Comparison of ENCODE assay signal across 8 cellular contexts in the genomic region with DNA sequence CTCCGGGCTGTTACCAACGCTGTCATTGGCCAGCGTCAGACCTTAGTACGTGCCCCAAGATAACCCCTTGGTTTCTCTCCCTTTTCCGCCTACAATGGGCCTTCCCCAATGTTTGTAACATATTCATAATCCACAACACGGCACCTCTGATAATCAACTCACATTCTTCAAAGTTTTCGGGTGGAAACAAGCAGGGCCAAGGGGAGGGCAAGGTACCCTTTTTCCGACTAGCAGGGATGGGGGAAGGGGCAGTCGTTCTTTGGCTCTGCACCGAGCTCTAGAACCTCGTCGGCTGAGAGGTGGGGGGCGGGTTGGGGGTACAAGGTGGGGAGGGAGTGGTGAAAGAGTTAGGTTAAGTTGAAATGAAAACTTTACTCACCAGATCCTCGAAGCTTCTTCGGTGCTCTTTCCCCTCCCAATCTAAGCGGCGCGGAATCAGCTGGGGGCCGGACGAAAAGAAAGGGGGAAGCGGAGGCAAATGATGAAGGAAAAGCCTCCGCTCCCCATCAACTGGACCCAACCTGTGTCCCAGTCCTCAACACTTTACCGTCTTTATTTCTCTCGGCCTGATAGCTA. TPM values are rescaled to one million over a fixed set of nuclear protein-coding genes. Genes with fewer than 3 reads are reported as not detected.
DNase-seq lines count a peak whose midpoint lies in the region; ATAC-seq and TF ChIP-seq lines count a peak whose summit lies in the region.

No MANE protein-coding gene starts in this region.

- H3K9ac ChIP-seq in mucosa of stomach (ENCODE audit: low read length): peak overlapping the region; percentile 78

- H3K27me3 ChIP-seq in esophagus (ENCODE audit: control insufficient read depth in 1 of 2, insufficient read depth in 2 of 2, low read length in 2 of 2) (no peaks in the 10 kb centered on the region), mucosa of stomach (ENCODE audit: control insufficient read depth, insufficient read depth, low read length) (no peaks in the 10 kb centered on the region)

- peak overlapping the region; percentile 92 for H3K4me3 ChIP-seq in OCI-LY7 (ENCODE audit: low read depth, low read length, poor library complexity, severe bottlenecking)
- H3K4me3 ChIP-seq in esophagus (ENCODE audit: low read depth in 1 of 2, low read length in 2 of 2): peak overlapping the region; percentile 55 to 66
- peak overlapping the region; percentile 50 for H3K4me3 ChIP-seq in mucosa of stomach (ENCODE audit: low read length)

- H3K27ac ChIP-seq in OCI-LY7 (ENCODE audit: low read depth, low read length, poor library complexity, severe bottlenecking) (peak overlapping the region; percentile 78), esophagus (ENCODE audit: low read depth in 2 of 2, low read length in 1 of 2) (peak overlapping the region; percentile 75 to 90)

- ATAC-seq in GM21381 (IDR thresholded peaks at IDR 0.05; ENCODE audit: unreplicated experiment): peak; percentile 47
- peak; percentile 82 for ATAC-seq in stimulated activated memory B cell treated with anti-CD40 and anti-IgM and Interleukin-4, amounts not matched to agents 10 μg/mL and 1 μg/mL and 100 μg/mL, for 72 hours

- no peak overlapping the region for H2AFZ ChIP-seq in OCI-LY7 (ENCODE audit: low read length)

- H3K4me2 ChIP-seq in OCI-LY7 (ENCODE audit: low read length): peak overlapping the region; percentile 90

- no peak for TF ChIP-seq CTCF in OCI-LY7 (conservative IDR thresholded peaks at IDR 0.05; ENCODE audit: low read length)

- H3K79me2 ChIP-seq in OCI-LY7 (ENCODE audit: insufficient read depth, low read depth, low read length): peaks cover 55% of the 10 kb centered on the region

- BruUV-seq in OCI-LY7 (replicated peaks; lab: Mats Ljungman, UMichigan): no TSS peak

- no peaks in the 10 kb centered on the region for H3K9me2 ChIP-seq in OCI-LY7 (ENCODE audit: insufficient read depth, low read length)

- no peaks in the 10 kb centered on the region for H3K9me3 Mint-ChIP-seq in activated T-cell treated with anti-CD3 and anti-CD28 coated beads, Interleukin-2, amount 50 U/mL, for 24 hours
- no peaks in the 10 kb centered on the region for H3K9me3 Mint-ChIP-seq in stimulated activated memory B cell treated with anti-CD40 and anti-IgM and Interleukin-4, amounts not matched to agents 10 μg/mL and 1 μg/mL and 100 μg/mL, for 72 hours

- intact Hi-C loops in OCI-LY7 (cut with micrococcal nuclease; ENCODE audit: unreplicated experiment): loop anchor here (5.0 kb wide), 1 partner anchor 394 kb away; a partner anchor contains a TSS

- peak; percentile 58 for DNase-seq in COLO829 (ENCODE audit: low spot score)
- peak; percentile 76 for DNase-seq in HT-29 (ENCODE audit: low spot score)
- peak; percentile 82 for DNase-seq in OCI-LY7 (ENCODE audit: low spot score)
- DNase-seq in activated T-cell treated with anti-CD3 and anti-CD28 coated beads, Interleukin-2, amount 50 U/mL, for 24 hours: peak; percentile 82

- H3K4me1 Mint-ChIP-seq in activated T-cell treated with anti-CD3 and anti-CD28 coated beads, Interleukin-2, amount 50 U/mL, for 24 hours (ENCODE audit: low read depth): peaks cover 39% of the 10 kb centered on the region
- H3K4me1 Mint-ChIP-seq in stimulated activated memory B cell treated with anti-CD40 and anti-IgM and Interleukin-4, amounts not matched to agents 10 μg/mL and 1 μg/mL and 100 μg/mL, for 72 hours: peaks cover 11% of the 10 kb centered on the region

- H3K27me3 Mint-ChIP-seq in activated T-cell treated with anti-CD3 and anti-CD28 coated beads, Interleukin-2, amount 50 U/mL, for 24 hours: no peaks in the 10 kb centered on the region
- H3K27me3 Mint-ChIP-seq in stimulated activated memory B cell treated with anti-CD40 and anti-IgM and Interleukin-4, amounts not matched to agents 10 μg/mL and 1 μg/mL and 100 μg/mL, for 72 hours: no peaks in the 10 kb centered on the region

- peak overlapping the region; percentile 86 for H3K4me3 Mint-ChIP-seq in activated T-cell treated with anti-CD3 and anti-CD28 coated beads, Interleukin-2, amount 50 U/mL, for 24 hours
- H3K4me3 Mint-ChIP-seq in stimulated activated memory B cell treated with anti-CD40 and anti-IgM and Interleukin-4, amounts not matched to agents 10 μg/mL and 1 μg/mL and 100 μg/mL, for 72 hours: peak overlapping the region; percentile 93

- peaks cover 21% of the 10 kb centered on the region for H3K36me3 Mint-ChIP-seq in activated T-cell treated with anti-CD3 and anti-CD28 coated beads, Interleukin-2, amount 50 U/mL, for 24 hours (ENCODE audit: low read depth)
- H3K36me3 Mint-ChIP-seq in stimulated activated memory B cell treated with anti-CD40 and anti-IgM and Interleukin-4, amounts not matched to agents 10 μg/mL and 1 μg/mL and 100 μg/mL, for 72 hours: no peaks in the 10 kb centered on the region

- peak overlapping the region; percentile 95 for H3K27ac Mint-ChIP-seq in activated T-cell treated with anti-CD3 and anti-CD28 coated beads, Interleukin-2, amount 50 U/mL, for 24 hours
- H3K27ac Mint-ChIP-seq in stimulated activated memory B cell treated with anti-CD40 and anti-IgM and Interleukin-4, amounts not matched to agents 10 μg/mL and 1 μg/mL and 100 μg/mL, for 72 hours: peak overlapping the region; percentile 82

- H4K20me1 ChIP-seq in OCI-LY7 (ENCODE audit: insufficient read depth, low read length): no peaks in the 10 kb centered on the region

- CTCF ChIA-PET in OCI-LY7 (lab: Charles Lee; ENCODE audit: unreplicated experiment): interaction anchor here (1.0 kb wide), 1 partner anchor 393 kb away, joined by 3 read pairs; a partner anchor contains a TSS

- POLR2A ChIA-PET in OCI-LY7 (lab: Charles Lee): interaction anchor here (0.6 to 2.8 kb wide), 7 partner anchors 9 to 394 kb away, joined by 3 to 13 read pairs (median 5); a partner anchor contains a TSS

- H3K4me1 ChIP-seq in OCI-LY7 (ENCODE audit: insufficient read depth, low read length, poor library complexity, severe bottlenecking) (peaks cover 33% of the 10 kb centered on the region), esophagus (ENCODE audit: control insufficient read depth in 2 of 2, insufficient read depth in 2 of 2, low read length in 1 of 2) (no peaks in the 10 kb centered on the region), mucosa of stomach (ENCODE audit: control insufficient read depth, insufficient read depth, low read length) (no peaks in the 10 kb centered on the region)

- no peaks in the 10 kb centered on the region for H3K9me3 ChIP-seq in OCI-LY7 (ENCODE audit: low read length)
- H3K9me3 ChIP-seq in esophagus (ENCODE audit: control insufficient read depth in 2 of 2, insufficient read depth in 1 of 2, low read depth in 1 of 2, low read length in 1 of 2): peaks cover 0 to 2% of the 10 kb centered on the region in 2 donors
- no peaks in the 10 kb centered on the region for H3K9me3 ChIP-seq in mucosa of stomach (ENCODE audit: control insufficient read depth, low read length)

- WGBS in esophagus, 2 donors: 0 to 31% methylated on average over 18 to 22 of the region's 24 CpGs

- H3K36me3 ChIP-seq in OCI-LY7 (ENCODE audit: insufficient read depth, low read length): peaks cover 2% of the 10 kb centered on the region; the same call in 1 of the 2 replicates
- no peaks in the 10 kb centered on the region for H3K36me3 ChIP-seq in esophagus (ENCODE audit: control insufficient read depth in 2 of 2, insufficient read depth in 2 of 2, low read length in 1 of 2)
- H3K36me3 ChIP-seq in mucosa of stomach (ENCODE audit: control insufficient read depth, insufficient read depth, low read length): no peaks in the 10 kb centered on the region

RNA-seq across cellular contexts. Expression of a gene that starts 1.4 kb away (rescaled TPM):
- 2.9 and 4.6 TPM in 2 replicates for total RNA-seq in HT-29 (2014; rRNA removed; shearing (Covaris generic))
- 11.7 and 12.6 TPM in 2 replicates for total RNA-seq in OCI-LY7 (2014; rRNA removed; shearing (Covaris generic))
- total RNA-seq in OCI-LY7 (2022): 26.1 and 29.4 TPM in 2 replicates
- 1 to 10 TPM; 3.1 to 4.2 TPM for polyA plus RNA-seq in esophagus

Comparison
In these comparisons a context has a peak if more than half of its experiments do, and no peak if none do; other contexts are left out.
1. Peak in every context shown above with its lines: DNase-seq, ATAC-seq, H3K4me3 ChIP-seq and H3K27ac ChIP-seq.